Comparison of ENCODE assay signal across 8 cellular contexts in genomic region chr1:169794530-169795416, GRCh38. TPM values are rescaled to one million over a fixed set of nuclear protein-coding genes. Genes with fewer than 3 reads are reported as not detected.
A peak's percentile ranks its signal among the peaks of the same experiment; 100 is the strongest.
DNase-seq lines count a peak whose midpoint lies in the region; ATAC-seq and TF ChIP-seq lines count a peak whose summit lies in the region.

Gene METTL18, minus strand, starts transcription at chr1:169794907. Its CDS starts 1,212 bp downstream, at chr1:169793695.

- peak within 1 kb of the TSS; percentile 97 for H3K4me3 ChIP-seq in right cardiac atrium (ENCODE audit: low read length)
- peak within 1 kb of the TSS; percentile 72 to 77 for H3K4me3 ChIP-seq in vagina

- ATAC-seq in GM18498 (IDR thresholded peaks at IDR 0.05; ENCODE audit: unreplicated experiment), result peak; percentile 98
- peak; percentile 94 for ATAC-seq in HG02938 (IDR thresholded peaks at IDR 0.05; ENCODE audit: unreplicated experiment)
- peak; percentile 100 for ATAC-seq in right cardiac atrium

- peak; percentile 97 to 99 for DNase-seq in NCI-H187 (lab: John Stamatoyannopoulos, UW)
- DNase-seq in T-helper 2 cell, result peak; percentile 68 to 98 (median 87)
- DNase-seq in anterior cingulate cortex (lab: John Stamatoyannopoulos, UW), result peak; percentile 65 to 95 (median 90)
- DNase-seq in right cardiac atrium, result peak; percentile 92 to 96 (median 95)
- peak; percentile 89 for DNase-seq in pulmonary artery endothelial cell (ENCODE audit: low read depth, low spot score)
- peak in 1 of 2 donors; percentile 94 for DNase-seq in vagina (ENCODE audit: extremely low spot score in 2 of 2)

- H3K4me1 ChIP-seq in right cardiac atrium (ENCODE audit: control insufficient read depth, insufficient read depth, low read length), result peaks cover 2% of the 10 kb centered on the region
- peaks cover 15% of the 10 kb centered on the region for H3K4me1 ChIP-seq in vagina

- H3K27ac ChIP-seq in right cardiac atrium (ENCODE audit: low read length) (peak within 1 kb of the TSS; percentile 100), vagina (peak within 1 kb of the TSS; percentile 88)

- peak in 1 of 3 experiments; percentile 26 for TF ChIP-seq CTCF in vagina (IDR thresholded peaks at IDR 0.05)

- TF ChIP-seq POLR2A in vagina (IDR thresholded peaks at IDR 0.05), result peak in 1 of 2 donors; percentile 2

- H3K27me3 ChIP-seq in right cardiac atrium (ENCODE audit: control insufficient read depth, insufficient read depth) (no peaks in the 10 kb centered on the region), vagina (no peaks in the 10 kb centered on the region)

- H3K9me3 ChIP-seq in right cardiac atrium (ENCODE audit: control insufficient read depth, low read length) (no peaks in the 10 kb centered on the region), vagina (no peaks in the 10 kb centered on the region)

- WGBS in right cardiac atrium, result under 1% methylated on average over 48 of the region's 48 CpGs

- H3K36me3 ChIP-seq in vagina, result no peaks in the 10 kb centered on the region

- intact Hi-C loops in right cardiac atrium (cut with DNase I), result loop anchor here in 1 of 4 donors (10.0 kb wide), 1 partner anchor 90 kb away; no protein-coding TSS in a partner anchor
- intact Hi-C loops in vagina (cut with DNase I), result no loop called here

RNA-seq across cellular contexts. Expression of gene METTL18, which starts in this region (rescaled TPM):
- 1 to 10 TPM; 5.7 to 7.1 (median 6.4) TPM for total RNA-seq in right cardiac atrium
- polyA plus RNA-seq in right cardiac atrium, result 6.0 TPM
- 8.2 and 8.6 TPM in 2 replicates for total RNA-seq in pulmonary artery endothelial cell
- total RNA-seq in vagina, result 3.2 TPM
